Comparison of ENCODE assay signal across 2 cellular contexts in the genomic region with DNA sequence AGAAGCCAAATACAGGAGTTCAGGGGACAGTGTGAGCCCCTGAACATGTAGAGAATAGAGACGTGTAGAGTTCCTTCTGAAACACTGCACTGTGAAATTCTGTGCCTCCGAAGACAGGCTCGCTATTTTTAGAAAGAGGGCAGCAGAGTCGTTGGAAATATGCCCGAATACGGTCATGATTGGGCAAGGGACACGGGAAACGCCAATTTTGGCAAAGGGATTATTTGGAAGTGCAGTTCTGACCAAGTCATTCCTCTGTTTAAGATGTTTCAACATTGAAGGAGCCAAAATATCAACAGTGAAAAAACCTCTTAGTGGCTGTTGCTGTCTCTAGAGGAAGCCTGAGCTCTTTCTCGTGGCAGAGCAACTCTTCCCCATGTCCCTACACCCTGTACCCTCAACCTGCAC.
A peak's percentile ranks its signal among the peaks of the same experiment; 100 is the strongest.
TF ChIP-seq lines count a peak whose summit lies in the region.

No MANE protein-coding gene starts in this region.

TF ChIP-seq in liver, 16 proteins besides CTCF, POLR2A, EP300 and RAD21:
- TF ChIP-seq FOXA2 (IDR thresholded peaks at IDR 0.05) (no peak), RXRA (IDR thresholded peaks at IDR 0.05) (peak; percentile 31 to 44), EGR1 (IDR thresholded peaks at IDR 0.05; ENCODE audit: low read depth in 2 of 2) (no peak), ATF3 (IDR thresholded peaks at IDR 0.05) (no peak), SP1 (IDR thresholded peaks at IDR 0.05) (peak; percentile 39), GABPA (IDR thresholded peaks at IDR 0.05 in 1 of 2, conservative IDR thresholded peaks at IDR 0.05 in 1 of 2) (no peak), HNF4A (conservative IDR thresholded peaks at IDR 0.05) (peak in 1 of 2 donors; percentile 23), YY1 (IDR thresholded peaks at IDR 0.05) (no peak), HNF4G (IDR thresholded peaks at IDR 0.05) (no peak), NR2F2 (IDR thresholded peaks at IDR 0.05) (peak; percentile 62), TAF1 (conservative IDR thresholded peaks at IDR 0.05) (no peak), MAX (IDR thresholded peaks at IDR 0.05) (no peak), REST (IDR thresholded peaks at IDR 0.05) (no peak), FOXA1 (IDR thresholded peaks at IDR 0.05) (no peak), JUND (IDR thresholded peaks at IDR 0.05) (peak in 1 of 2 donors; percentile 35), ZBTB33 (IDR thresholded peaks at IDR 0.05) (no peak)

TF ChIP-seq in HepG2, 621 proteins besides CTCF, POLR2A, EP300 and RAD21:
- TF ChIP-seq ZNF12 (CRISPR knock-in tag; IDR thresholded peaks at IDR 0.05) (no peak), ZNF235 (CRISPR knock-in tag; IDR thresholded peaks at IDR 0.05; ENCODE audit: borderline replicate concordance) (no peak), ZNF644 (CRISPR knock-in tag; IDR thresholded peaks at IDR 0.05; ENCODE audit: low read depth) (no peak), RNF219 (CRISPR knock-in tag; IDR thresholded peaks at IDR 0.05) (no peak), ZNF615 (CRISPR knock-in tag; IDR thresholded peaks at IDR 0.05; ENCODE audit: borderline replicate concordance) (no peak), ZNF878 (CRISPR knock-in tag; IDR thresholded peaks at IDR 0.05) (no peak), STAG1 (CRISPR knock-in tag; IDR thresholded peaks at IDR 0.05) (no peak), ZNF850 (CRISPR knock-in tag; conservative IDR thresholded peaks at IDR 0.05) (no peak), KLF13 (CRISPR knock-in tag; IDR thresholded peaks at IDR 0.05) (no peak), CHD2 (IDR thresholded peaks at IDR 0.05; ENCODE audit: low read depth, low read length) (no peak), MBNL3 (CRISPR knock-in tag; conservative IDR thresholded peaks at IDR 0.05) (no peak), PRDM15 (CRISPR knock-in tag; IDR thresholded peaks at IDR 0.05) (no peak), NR1H2 (CRISPR knock-in tag; IDR thresholded peaks at IDR 0.05; ENCODE audit: borderline replicate concordance, low read depth) (no peak), NFRKB (IDR thresholded peaks at IDR 0.05) (no peak), ISX (CRISPR knock-in tag; conservative IDR thresholded peaks at IDR 0.05) (no peak)
- TF ChIP-seq, protein P1, sequence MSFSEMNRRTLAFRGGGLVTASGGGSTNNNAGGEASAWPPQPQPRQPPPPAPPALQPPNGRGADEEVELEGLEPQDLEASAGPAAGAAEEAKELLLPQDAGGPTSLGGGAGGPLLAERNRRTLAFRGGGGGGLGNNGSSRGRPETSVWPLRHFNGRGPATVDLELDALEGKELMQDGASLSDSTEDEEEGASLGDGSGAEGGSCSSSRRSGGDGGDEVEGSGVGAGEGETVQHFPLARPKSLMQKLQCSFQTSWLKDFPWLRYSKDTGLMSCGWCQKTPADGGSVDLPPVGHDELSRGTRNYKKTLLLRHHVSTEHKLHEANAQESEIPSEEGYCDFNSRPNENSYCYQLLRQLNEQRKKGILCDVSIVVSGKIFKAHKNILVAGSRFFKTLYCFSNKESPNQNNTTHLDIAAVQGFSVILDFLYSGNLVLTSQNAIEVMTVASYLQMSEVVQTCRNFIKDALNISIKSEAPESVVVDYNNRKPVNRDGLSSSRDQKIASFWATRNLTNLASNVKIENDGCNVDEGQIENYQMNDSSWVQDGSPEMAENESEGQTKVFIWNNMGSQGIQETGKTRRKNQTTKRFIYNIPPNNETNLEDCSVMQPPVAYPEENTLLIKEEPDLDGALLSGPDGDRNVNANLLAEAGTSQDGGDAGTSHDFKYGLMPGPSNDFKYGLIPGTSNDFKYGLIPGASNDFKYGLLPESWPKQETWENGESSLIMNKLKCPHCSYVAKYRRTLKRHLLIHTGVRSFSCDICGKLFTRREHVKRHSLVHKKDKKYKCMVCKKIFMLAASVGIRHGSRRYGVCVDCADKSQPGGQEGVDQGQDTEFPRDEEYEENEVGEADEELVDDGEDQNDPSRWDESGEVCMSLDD (CRISPR knock-in tag; IDR thresholded peaks at IDR 0.05; ENCODE audit: borderline replicate concordance): no peak
- TF ChIP-seq, protein P2, sequence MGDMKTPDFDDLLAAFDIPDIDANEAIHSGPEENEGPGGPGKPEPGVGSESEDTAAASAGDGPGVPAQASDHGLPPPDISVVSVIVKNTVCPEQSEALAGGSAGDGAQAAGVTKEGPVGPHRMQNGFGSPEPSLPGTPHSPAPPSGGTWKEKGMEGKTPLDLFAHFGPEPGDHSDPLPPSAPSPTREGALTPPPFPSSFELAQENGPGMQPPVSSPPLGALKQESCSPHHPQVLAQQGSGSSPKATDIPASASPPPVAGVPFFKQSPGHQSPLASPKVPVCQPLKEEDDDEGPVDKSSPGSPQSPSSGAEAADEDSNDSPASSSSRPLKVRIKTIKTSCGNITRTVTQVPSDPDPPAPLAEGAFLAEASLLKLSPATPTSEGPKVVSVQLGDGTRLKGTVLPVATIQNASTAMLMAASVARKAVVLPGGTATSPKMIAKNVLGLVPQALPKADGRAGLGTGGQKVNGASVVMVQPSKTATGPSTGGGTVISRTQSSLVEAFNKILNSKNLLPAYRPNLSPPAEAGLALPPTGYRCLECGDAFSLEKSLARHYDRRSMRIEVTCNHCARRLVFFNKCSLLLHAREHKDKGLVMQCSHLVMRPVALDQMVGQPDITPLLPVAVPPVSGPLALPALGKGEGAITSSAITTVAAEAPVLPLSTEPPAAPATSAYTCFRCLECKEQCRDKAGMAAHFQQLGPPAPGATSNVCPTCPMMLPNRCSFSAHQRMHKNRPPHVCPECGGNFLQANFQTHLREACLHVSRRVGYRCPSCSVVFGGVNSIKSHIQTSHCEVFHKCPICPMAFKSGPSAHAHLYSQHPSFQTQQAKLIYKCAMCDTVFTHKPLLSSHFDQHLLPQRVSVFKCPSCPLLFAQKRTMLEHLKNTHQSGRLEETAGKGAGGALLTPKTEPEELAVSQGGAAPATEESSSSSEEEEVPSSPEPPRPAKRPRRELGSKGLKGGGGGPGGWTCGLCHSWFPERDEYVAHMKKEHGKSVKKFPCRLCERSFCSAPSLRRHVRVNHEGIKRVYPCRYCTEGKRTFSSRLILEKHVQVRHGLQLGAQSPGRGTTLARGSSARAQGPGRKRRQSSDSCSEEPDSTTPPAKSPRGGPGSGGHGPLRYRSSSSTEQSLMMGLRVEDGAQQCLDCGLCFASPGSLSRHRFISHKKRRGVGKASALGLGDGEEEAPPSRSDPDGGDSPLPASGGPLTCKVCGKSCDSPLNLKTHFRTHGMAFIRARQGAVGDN (CRISPR knock-in tag; IDR thresholded peaks at IDR 0.05): no peak
- TF ChIP-seq, protein P3, sequence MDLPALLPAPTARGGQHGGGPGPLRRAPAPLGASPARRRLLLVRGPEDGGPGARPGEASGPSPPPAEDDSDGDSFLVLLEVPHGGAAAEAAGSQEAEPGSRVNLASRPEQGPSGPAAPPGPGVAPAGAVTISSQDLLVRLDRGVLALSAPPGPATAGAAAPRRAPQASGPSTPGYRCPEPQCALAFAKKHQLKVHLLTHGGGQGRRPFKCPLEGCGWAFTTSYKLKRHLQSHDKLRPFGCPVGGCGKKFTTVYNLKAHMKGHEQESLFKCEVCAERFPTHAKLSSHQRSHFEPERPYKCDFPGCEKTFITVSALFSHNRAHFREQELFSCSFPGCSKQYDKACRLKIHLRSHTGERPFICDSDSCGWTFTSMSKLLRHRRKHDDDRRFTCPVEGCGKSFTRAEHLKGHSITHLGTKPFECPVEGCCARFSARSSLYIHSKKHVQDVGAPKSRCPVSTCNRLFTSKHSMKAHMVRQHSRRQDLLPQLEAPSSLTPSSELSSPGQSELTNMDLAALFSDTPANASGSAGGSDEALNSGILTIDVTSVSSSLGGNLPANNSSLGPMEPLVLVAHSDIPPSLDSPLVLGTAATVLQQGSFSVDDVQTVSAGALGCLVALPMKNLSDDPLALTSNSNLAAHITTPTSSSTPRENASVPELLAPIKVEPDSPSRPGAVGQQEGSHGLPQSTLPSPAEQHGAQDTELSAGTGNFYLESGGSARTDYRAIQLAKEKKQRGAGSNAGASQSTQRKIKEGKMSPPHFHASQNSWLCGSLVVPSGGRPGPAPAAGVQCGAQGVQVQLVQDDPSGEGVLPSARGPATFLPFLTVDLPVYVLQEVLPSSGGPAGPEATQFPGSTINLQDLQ (CRISPR knock-in tag; IDR thresholded peaks at IDR 0.05): no peak
- TF ChIP-seq, protein P4, sequence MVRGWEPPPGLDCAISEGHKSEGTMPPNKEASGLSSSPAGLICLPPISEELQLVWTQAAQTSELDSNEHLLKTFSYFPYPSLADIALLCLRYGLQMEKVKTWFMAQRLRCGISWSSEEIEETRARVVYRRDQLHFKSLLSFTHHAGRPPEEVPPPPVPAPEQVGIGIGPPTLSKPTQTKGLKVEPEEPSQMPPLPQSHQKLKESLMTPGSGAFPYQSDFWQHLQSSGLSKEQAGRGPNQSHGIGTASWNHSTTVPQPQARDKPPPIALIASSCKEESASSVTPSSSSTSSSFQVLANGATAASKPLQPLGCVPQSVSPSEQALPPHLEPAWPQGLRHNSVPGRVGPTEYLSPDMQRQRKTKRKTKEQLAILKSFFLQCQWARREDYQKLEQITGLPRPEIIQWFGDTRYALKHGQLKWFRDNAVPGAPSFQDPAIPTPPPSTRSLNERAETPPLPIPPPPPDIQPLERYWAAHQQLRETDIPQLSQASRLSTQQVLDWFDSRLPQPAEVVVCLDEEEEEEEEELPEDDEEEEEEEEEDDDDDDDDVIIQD (CRISPR knock-in tag; IDR thresholded peaks at IDR 0.05; ENCODE audit: low read depth): no peak
